1 cellular context compared by ENCODE assay signal in genomic region chr12:18824287-18824686, GRCh38.
A peak's percentile ranks its signal among the peaks of the same experiment; 100 is the strongest.
TF ChIP-seq lines count a peak whose summit lies in the region.

No MANE protein-coding gene starts in this region.

TF ChIP-seq in K562, 482 proteins besides CTCF, POLR2A, EP300 and RAD21 (continued from another document):
- TF ChIP-seq ZMIZ1 (IDR thresholded peaks at IDR 0.05; ENCODE audit: low read depth in 2 of 2, low read length in 2 of 2), result 0 out of 4 replicates have a peak, but pooled peaks of 1 of the 2 experiments have one; percentile 15
- TF ChIP-seq POLR2AphosphoS5 (IDR thresholded peaks at IDR 0.05; ENCODE audit: control insufficient read depth, insufficient read depth, low read depth, low read length), result 0 out of 2 replicates have a peak, but pooled peaks have one; percentile 41
- 0 out of 2 replicates have a peak, but pooled peaks have one; percentile 7 for TF ChIP-seq NFIC (IDR thresholded peaks at IDR 0.05)
- peak; percentile 86 for TF ChIP-seq TEAD4 (IDR thresholded peaks at IDR 0.05; ENCODE audit: low read length)
- no peak for TF ChIP-seq TEAD4 (CRISPR knock-in tag; IDR thresholded peaks at IDR 0.05; ENCODE audit: borderline replicate concordance)
- TF ChIP-seq POU5F1 (IDR thresholded peaks at IDR 0.05; ENCODE audit: borderline replicate concordance, low read depth, low read length, partially characterized antibody), result no peak
- peak; percentile 83 for TF ChIP-seq SMARCA4 (IDR thresholded peaks at IDR 0.05)
- TF ChIP-seq ZNF124 (CRISPR knock-in tag; IDR thresholded peaks at IDR 0.05), result no peak
- TF ChIP-seq RNF2 (IDR thresholded peaks at IDR 0.05), result peak; percentile 47; the same call in 1 of the 2 replicates
- TF ChIP-seq, protein P1, sequence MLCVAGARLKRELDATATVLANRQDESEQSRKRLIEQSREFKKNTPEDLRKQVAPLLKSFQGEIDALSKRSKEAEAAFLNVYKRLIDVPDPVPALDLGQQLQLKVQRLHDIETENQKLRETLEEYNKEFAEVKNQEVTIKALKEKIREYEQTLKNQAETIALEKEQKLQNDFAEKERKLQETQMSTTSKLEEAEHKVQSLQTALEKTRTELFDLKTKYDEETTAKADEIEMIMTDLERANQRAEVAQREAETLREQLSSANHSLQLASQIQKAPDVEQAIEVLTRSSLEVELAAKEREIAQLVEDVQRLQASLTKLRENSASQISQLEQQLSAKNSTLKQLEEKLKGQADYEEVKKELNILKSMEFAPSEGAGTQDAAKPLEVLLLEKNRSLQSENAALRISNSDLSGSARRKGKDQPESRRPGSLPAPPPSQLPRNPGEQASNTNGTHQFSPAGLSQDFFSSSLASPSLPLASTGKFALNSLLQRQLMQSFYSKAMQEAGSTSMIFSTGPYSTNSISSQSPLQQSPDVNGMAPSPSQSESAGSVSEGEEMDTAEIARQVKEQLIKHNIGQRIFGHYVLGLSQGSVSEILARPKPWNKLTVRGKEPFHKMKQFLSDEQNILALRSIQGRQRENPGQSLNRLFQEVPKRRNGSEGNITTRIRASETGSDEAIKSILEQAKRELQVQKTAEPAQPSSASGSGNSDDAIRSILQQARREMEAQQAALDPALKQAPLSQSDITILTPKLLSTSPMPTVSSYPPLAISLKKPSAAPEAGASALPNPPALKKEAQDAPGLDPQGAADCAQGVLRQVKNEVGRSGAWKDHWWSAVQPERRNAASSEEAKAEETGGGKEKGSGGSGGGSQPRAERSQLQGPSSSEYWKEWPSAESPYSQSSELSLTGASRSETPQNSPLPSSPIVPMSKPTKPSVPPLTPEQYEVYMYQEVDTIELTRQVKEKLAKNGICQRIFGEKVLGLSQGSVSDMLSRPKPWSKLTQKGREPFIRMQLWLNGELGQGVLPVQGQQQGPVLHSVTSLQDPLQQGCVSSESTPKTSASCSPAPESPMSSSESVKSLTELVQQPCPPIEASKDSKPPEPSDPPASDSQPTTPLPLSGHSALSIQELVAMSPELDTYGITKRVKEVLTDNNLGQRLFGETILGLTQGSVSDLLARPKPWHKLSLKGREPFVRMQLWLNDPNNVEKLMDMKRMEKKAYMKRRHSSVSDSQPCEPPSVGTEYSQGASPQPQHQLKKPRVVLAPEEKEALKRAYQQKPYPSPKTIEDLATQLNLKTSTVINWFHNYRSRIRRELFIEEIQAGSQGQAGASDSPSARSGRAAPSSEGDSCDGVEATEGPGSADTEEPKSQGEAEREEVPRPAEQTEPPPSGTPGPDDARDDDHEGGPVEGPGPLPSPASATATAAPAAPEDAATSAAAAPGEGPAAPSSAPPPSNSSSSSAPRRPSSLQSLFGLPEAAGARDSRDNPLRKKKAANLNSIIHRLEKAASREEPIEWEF (CRISPR knock-in tag; IDR thresholded peaks at IDR 0.05), result no peak
- peak; percentile 11 for TF ChIP-seq MEIS2 (IDR thresholded peaks at IDR 0.05; ENCODE audit: partially characterized antibody)
- no peak for TF ChIP-seq ZNF830 (CRISPR knock-in tag; IDR thresholded peaks at IDR 0.05)
- no peak for TF ChIP-seq ZNF57 (CRISPR knock-in tag; IDR thresholded peaks at IDR 0.05)
- TF ChIP-seq, protein P2, sequence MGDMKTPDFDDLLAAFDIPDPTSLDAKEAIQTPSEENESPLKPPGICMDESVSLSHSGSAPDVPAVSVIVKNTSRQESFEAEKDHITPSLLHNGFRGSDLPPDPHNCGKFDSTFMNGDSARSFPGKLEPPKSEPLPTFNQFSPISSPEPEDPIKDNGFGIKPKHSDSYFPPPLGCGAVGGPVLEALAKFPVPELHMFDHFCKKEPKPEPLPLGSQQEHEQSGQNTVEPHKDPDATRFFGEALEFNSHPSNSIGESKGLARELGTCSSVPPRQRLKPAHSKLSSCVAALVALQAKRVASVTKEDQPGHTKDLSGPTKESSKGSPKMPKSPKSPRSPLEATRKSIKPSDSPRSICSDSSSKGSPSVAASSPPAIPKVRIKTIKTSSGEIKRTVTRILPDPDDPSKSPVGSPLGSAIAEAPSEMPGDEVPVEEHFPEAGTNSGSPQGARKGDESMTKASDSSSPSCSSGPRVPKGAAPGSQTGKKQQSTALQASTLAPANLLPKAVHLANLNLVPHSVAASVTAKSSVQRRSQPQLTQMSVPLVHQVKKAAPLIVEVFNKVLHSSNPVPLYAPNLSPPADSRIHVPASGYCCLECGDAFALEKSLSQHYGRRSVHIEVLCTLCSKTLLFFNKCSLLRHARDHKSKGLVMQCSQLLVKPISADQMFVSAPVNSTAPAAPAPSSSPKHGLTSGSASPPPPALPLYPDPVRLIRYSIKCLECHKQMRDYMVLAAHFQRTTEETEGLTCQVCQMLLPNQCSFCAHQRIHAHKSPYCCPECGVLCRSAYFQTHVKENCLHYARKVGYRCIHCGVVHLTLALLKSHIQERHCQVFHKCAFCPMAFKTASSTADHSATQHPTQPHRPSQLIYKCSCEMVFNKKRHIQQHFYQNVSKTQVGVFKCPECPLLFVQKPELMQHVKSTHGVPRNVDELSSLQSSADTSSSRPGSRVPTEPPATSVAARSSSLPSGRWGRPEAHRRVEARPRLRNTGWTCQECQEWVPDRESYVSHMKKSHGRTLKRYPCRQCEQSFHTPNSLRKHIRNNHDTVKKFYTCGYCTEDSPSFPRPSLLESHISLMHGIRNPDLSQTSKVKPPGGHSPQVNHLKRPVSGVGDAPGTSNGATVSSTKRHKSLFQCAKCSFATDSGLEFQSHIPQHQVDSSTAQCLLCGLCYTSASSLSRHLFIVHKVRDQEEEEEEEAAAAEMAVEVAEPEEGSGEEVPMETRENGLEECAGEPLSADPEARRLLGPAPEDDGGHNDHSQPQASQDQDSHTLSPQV (IDR thresholded peaks at IDR 0.05), result peak; percentile 27; the same call in 1 of the 2 replicates
- no peak for TF ChIP-seq YY1 (IDR thresholded peaks at IDR 0.05; ENCODE audit: borderline replicate concordance in 1 of 3, control insufficient read depth in 1 of 3, extremely low read depth in 1 of 3, insufficient read depth in 3 of 3, insufficient read length in 1 of 3, insufficient replicate concordance in 2 of 3, low read depth in 1 of 3, low read length in 2 of 3)
- peak; percentile 90 for TF ChIP-seq CBFA2T3 (IDR thresholded peaks at IDR 0.05)
- TF ChIP-seq CCNT2 (IDR thresholded peaks at IDR 0.05; ENCODE audit: borderline replicate concordance, extremely low read depth, insufficient read length, low read depth, low read length), result peak; percentile 17
- no peak for TF ChIP-seq ZFX (CRISPR knock-in tag; IDR thresholded peaks at IDR 0.05)
- peak; percentile 79 for TF ChIP-seq CBFA2T2 (conservative IDR thresholded peaks at IDR 0.05)
- TF ChIP-seq, protein P3, sequence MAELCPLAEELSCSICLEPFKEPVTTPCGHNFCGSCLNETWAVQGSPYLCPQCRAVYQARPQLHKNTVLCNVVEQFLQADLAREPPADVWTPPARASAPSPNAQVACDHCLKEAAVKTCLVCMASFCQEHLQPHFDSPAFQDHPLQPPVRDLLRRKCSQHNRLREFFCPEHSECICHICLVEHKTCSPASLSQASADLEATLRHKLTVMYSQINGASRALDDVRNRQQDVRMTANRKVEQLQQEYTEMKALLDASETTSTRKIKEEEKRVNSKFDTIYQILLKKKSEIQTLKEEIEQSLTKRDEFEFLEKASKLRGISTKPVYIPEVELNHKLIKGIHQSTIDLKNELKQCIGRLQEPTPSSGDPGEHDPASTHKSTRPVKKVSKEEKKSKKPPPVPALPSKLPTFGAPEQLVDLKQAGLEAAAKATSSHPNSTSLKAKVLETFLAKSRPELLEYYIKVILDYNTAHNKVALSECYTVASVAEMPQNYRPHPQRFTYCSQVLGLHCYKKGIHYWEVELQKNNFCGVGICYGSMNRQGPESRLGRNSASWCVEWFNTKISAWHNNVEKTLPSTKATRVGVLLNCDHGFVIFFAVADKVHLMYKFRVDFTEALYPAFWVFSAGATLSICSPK (IDR thresholded peaks at IDR 0.05; ENCODE audit: borderline replicate concordance), result no peak
- 0 out of 2 replicates have a peak, but pooled peaks have one; percentile 30 for TF ChIP-seq ZNF766 (CRISPR knock-in tag; conservative IDR thresholded peaks at IDR 0.05)
- TF ChIP-seq MTF1 (CRISPR knock-in tag; IDR thresholded peaks at IDR 0.05; ENCODE audit: borderline replicate concordance), result no peak
- 0 out of 2 replicates have a peak, but pooled peaks have one; percentile 29 for TF ChIP-seq ATF7 (IDR thresholded peaks at IDR 0.05)
- peak; percentile 68 for TF ChIP-seq NCOR1 (IDR thresholded peaks at IDR 0.05)
- no peak for TF ChIP-seq KLF13 (tag; IDR thresholded peaks at IDR 0.05; ENCODE audit: borderline replicate concordance, low read depth)
- TF ChIP-seq MTA2 (IDR thresholded peaks at IDR 0.05; ENCODE audit: low read depth), result peak; percentile 56
- TF ChIP-seq HNRNPUL1 (IDR thresholded peaks at IDR 0.05; ENCODE audit: low read length), result no peak
